Comparison of ENCODE assay signal across 11 cellular contexts in genomic region chr10:36172054-36172531, GRCh38.
A peak's percentile ranks its signal among the peaks of the same experiment; 100 is the strongest.
DNase-seq lines count a peak whose midpoint lies in the region; ATAC-seq and TF ChIP-seq lines count a peak whose summit lies in the region.
"Had no signal": no experiment of that assay in that cellular context is flagged by ENCODE, and none has a peak within 500 bp of the region (broad histone marks: within the 10 kb centered on the region; RNA-seq: fewer than 3 reads in every experiment).

No MANE protein-coding gene starts in this region.

- H3K4me3 ChIP-seq in AG09309 (ENCODE audit: control insufficient read depth, low read depth, low read length) (no peak overlapping the region; the same call in 1 of the 2 replicates), testis (no peak overlapping the region)

- H3K27me3 Mint-ChIP-seq in nephron progenitor cell (ENCODE audit: low read depth, poor library complexity): peaks cover 4% of the 10 kb centered on the region
- no peaks in the 10 kb centered on the region for H3K27me3 Mint-ChIP-seq in activated naive CD4-positive, alpha-beta T cell treated with anti-CD3 and anti-CD28 coated beads, Interleukin-2, amount 10 ng/mL, durations not matched to agents 7 days and 5 days

- DNase-seq in AG09309 (ENCODE audit: low read depth): peak; percentile 69
- peak; percentile 73 for DNase-seq in M059J (ENCODE audit: low read depth)
- peak; percentile 81 for DNase-seq in dedifferentiated amniotic fluid mesenchymal stem cell (ENCODE audit: extremely low spot score)
- DNase-seq in nephron progenitor cell: no peak
- DNase-seq in NCI-H2227 treated with DMSO at 0.1 percent for 48 hours (lab: John Stamatoyannopoulos, UW): no peak
- no peak for DNase-seq in activated naive CD4-positive, alpha-beta T cell treated with anti-CD3 and anti-CD28 coated beads, Interleukin-2, amount 10 ng/mL, durations not matched to agents 7 days and 5 days
- no peak for DNase-seq in testis
- DNase-seq: activated naive CD4-positive, alpha-beta T cell treated with anti-CD3 and anti-CD28 coated beads, Interleukin-2, amount 50 U/mL, for 16 hours; hypothalamus had no signal

- no peaks in the 10 kb centered on the region for H3K9me3 Mint-ChIP-seq in nephron progenitor cell
- peaks cover 2% of the 10 kb centered on the region for H3K9me3 Mint-ChIP-seq in activated naive CD4-positive, alpha-beta T cell treated with anti-CD3 and anti-CD28 coated beads, Interleukin-2, amount 10 ng/mL, durations not matched to agents 7 days and 5 days

- peaks cover 28% of the 10 kb centered on the region for H3K4me1 Mint-ChIP-seq in nephron progenitor cell
- no peaks in the 10 kb centered on the region for H3K4me1 Mint-ChIP-seq in activated naive CD4-positive, alpha-beta T cell treated with anti-CD3 and anti-CD28 coated beads, Interleukin-2, amount 10 ng/mL, durations not matched to agents 7 days and 5 days

- no peaks in the 10 kb centered on the region for H3K36me3 Mint-ChIP-seq in nephron progenitor cell (ENCODE audit: low read depth)
- H3K36me3 Mint-ChIP-seq in activated naive CD4-positive, alpha-beta T cell treated with anti-CD3 and anti-CD28 coated beads, Interleukin-2, amount 10 ng/mL, durations not matched to agents 7 days and 5 days: no peaks in the 10 kb centered on the region

- H3K27ac Mint-ChIP-seq in nephron progenitor cell: peak overlapping the region; percentile 84
- no peak overlapping the region for H3K27ac Mint-ChIP-seq in activated naive CD4-positive, alpha-beta T cell treated with anti-CD3 and anti-CD28 coated beads, Interleukin-2, amount 10 ng/mL, durations not matched to agents 7 days and 5 days
- H3K27ac Mint-ChIP-seq: T-helper 2 cell treated with Interferon-gamma antibody and Interleukin-4, amounts not matched to agents 5 μg/mL and 100 μg/mL, for 36 hours had no signal

- H3K27ac ChIP-seq in testis: no peak overlapping the region

- no peaks in the 10 kb centered on the region for H3K27me3 ChIP-seq in testis

- no peak for TF ChIP-seq POLR2A in testis (IDR thresholded peaks at IDR 0.05)

- intact Hi-C loops in testis (cut with DNase I; ENCODE audit: low total_unique reads): no loop called here

- WGBS in testis, 2 donors: 55 to 61% methylated on average over 6 of the region's 6 CpGs

- no peaks in the 10 kb centered on the region for H3K9me3 ChIP-seq in testis

- TF ChIP-seq CTCF in AG09309 (IDR thresholded peaks at IDR 0.05; ENCODE audit: control insufficient read depth, insufficient read depth, low read depth, low read length, missing control alignments) (no peak), nephron progenitor cell (IDR thresholded peaks at IDR 0.05) (no peak), testis (IDR thresholded peaks at IDR 0.05) (no peak)

- CTCF ChIA-PET in activated naive CD4-positive, alpha-beta T cell treated with anti-CD3 and anti-CD28 coated beads, Interleukin-2, amount 10 ng/mL, durations not matched to agents 7 days and 5 days (lab: Charles Lee): no interaction called here

- no peak overlapping the region for H3K4me3 Mint-ChIP-seq in nephron progenitor cell
- no peak overlapping the region for H3K4me3 Mint-ChIP-seq in activated naive CD4-positive, alpha-beta T cell treated with anti-CD3 and anti-CD28 coated beads, Interleukin-2, amount 10 ng/mL, durations not matched to agents 7 days and 5 days
- H3K4me3 Mint-ChIP-seq: T-helper 2 cell treated with Interferon-gamma antibody and Interleukin-4, amounts not matched to agents 5 μg/mL and 100 μg/mL, for 36 hours had no signal

- H3K4me1 ChIP-seq in testis: no peaks in the 10 kb centered on the region

- no peaks in the 10 kb centered on the region for H3K36me3 ChIP-seq in testis (ENCODE audit: low read depth, missing control alignments)

- ATAC-seq in HG03442 (IDR thresholded peaks at IDR 0.05; ENCODE audit: unreplicated experiment): no peak

Comparison
In these comparisons a context has a peak if more than half of its experiments do, and no peak if none do; other contexts are left out.
1. DNase-seq: peak in AG09309 (single experiment), M059J (single experiment) and dedifferentiated amniotic fluid mesenchymal stem cell (single experiment); none in nephron progenitor cell (single experiment), NCI-H2227 treated with DMSO at 0.1 percent for 48 hours (single experiment), activated naive CD4-positive, alpha-beta T cell treated with anti-CD3 and anti-CD28 coated beads, Interleukin-2, amount 10 ng/mL, durations not matched to agents 7 days and 5 days (single experiment) and testis (single experiment).